In genomic region chr4:15658136-15658535, GRCh38 we compare ENCODE assay signal across 14 cellular contexts. TPM values are rescaled to one million over a fixed set of nuclear protein-coding genes. Genes with fewer than 3 reads are reported as not detected.
DNase-seq lines count a peak whose midpoint lies in the region; ATAC-seq and TF ChIP-seq lines count a peak whose summit lies in the region.
"Had no signal": no experiment of that assay in that cellular context is flagged by ENCODE, and none has a peak within 500 bp of the region (broad histone marks: within the 10 kb centered on the region; RNA-seq: fewer than 3 reads in every experiment).

No MANE protein-coding gene starts in this region.

- H3K9ac ChIP-seq in subcutaneous abdominal adipose tissue (ENCODE audit: low read length in 5 of 5): no peak overlapping the region
- H3K9ac ChIP-seq: BLaER1 had no signal

- H3K4me3 Mint-ChIP-seq in stimulated activated memory B cell treated with anti-CD40 and anti-IgM and Interleukin-4, amounts not matched to agents 10 μg/mL and 1 μg/mL and 100 μg/mL, for 72 hours: no peak overlapping the region

- H3K27ac ChIP-seq in subcutaneous abdominal adipose tissue (ENCODE audit: low read depth, low read length): peak overlapping the region; percentile 99
- H3K27ac ChIP-seq: BLaER1, SK-N-MC had no signal

- H3K9me3 Mint-ChIP-seq in stimulated activated memory B cell treated with anti-CD40 and anti-IgM and Interleukin-4, amounts not matched to agents 10 μg/mL and 1 μg/mL and 100 μg/mL, for 72 hours: no peaks in the 10 kb centered on the region

- ATAC-seq in HG03521 (IDR thresholded peaks at IDR 0.05; ENCODE audit: unreplicated experiment): no peak
- ATAC-seq in stimulated activated memory B cell treated with anti-CD40 and anti-IgM and Interleukin-4, amounts not matched to agents 10 μg/mL and 1 μg/mL and 100 μg/mL, for 72 hours: no peak

- H3K27ac Mint-ChIP-seq in stimulated activated memory B cell treated with anti-CD40 and anti-IgM and Interleukin-4, amounts not matched to agents 10 μg/mL and 1 μg/mL and 100 μg/mL, for 72 hours: no peak overlapping the region

- POLR2A ChIA-PET in HEK293T (lab: Yijun Ruan, JAX): no interaction called here

- peaks cover 23% of the 10 kb centered on the region for H3K4me1 Mint-ChIP-seq in stimulated activated memory B cell treated with anti-CD40 and anti-IgM and Interleukin-4, amounts not matched to agents 10 μg/mL and 1 μg/mL and 100 μg/mL, for 72 hours

- in situ Hi-C loops in SK-MEL-5 (cut with HindIII; ENCODE audit: low pct_unique_long_range_greater_than_20kb, low sequenced_read_pairs): no loop called here

- no peaks in the 10 kb centered on the region for H3K36me3 ChIP-seq in subcutaneous abdominal adipose tissue (ENCODE audit: control insufficient read depth in 5 of 5, insufficient read depth in 5 of 5, low read length in 5 of 5)

- DNase-seq in HEK293T (ENCODE audit: extremely low spot score): no peak
- peak; percentile 29 for DNase-seq in SK-MEL-5 (ENCODE audit: low read depth, low spot score)
- peak; percentile 50 for DNase-seq in iris pigment epithelial cell (ENCODE audit: low read depth)
- DNase-seq in islet precursor cell: no peak
- DNase-seq: EL, NCI-H1436 treated with DMSO at 0.1 percent for 48 hours, NCI-H345, NCI-H69, PC-9 had no signal

- peaks cover 5 to 50% (median 34%) of the 10 kb centered on the region in 5 donors for H3K4me1 ChIP-seq in subcutaneous abdominal adipose tissue (ENCODE audit: control insufficient read depth in 5 of 5, insufficient read depth in 5 of 5, low read length in 5 of 5)

- H3K4me3 ChIP-seq in subcutaneous abdominal adipose tissue (ENCODE audit: low read depth in 1 of 5, low read length in 5 of 5): no peak overlapping the region
- H3K4me3 ChIP-seq: BLaER1, PC-9, SK-N-MC had no signal

- CTCF ChIA-PET in HEK293T (lab: Yijun Ruan, JAX): no interaction called here

- H3K27me3 Mint-ChIP-seq in stimulated activated memory B cell treated with anti-CD40 and anti-IgM and Interleukin-4, amounts not matched to agents 10 μg/mL and 1 μg/mL and 100 μg/mL, for 72 hours: no peaks in the 10 kb centered on the region

- no peaks in the 10 kb centered on the region for H3K9me3 ChIP-seq in subcutaneous abdominal adipose tissue (ENCODE audit: control insufficient read depth in 5 of 5, low read length in 5 of 5)
- H3K9me3 ChIP-seq: BLaER1 had no signal

- H3K27me3 ChIP-seq in subcutaneous abdominal adipose tissue (ENCODE audit: control insufficient read depth in 5 of 5, insufficient read depth in 4 of 5, low read length in 5 of 5): no peaks in the 10 kb centered on the region
- H3K27me3 ChIP-seq: BLaER1 had no signal

- no peaks in the 10 kb centered on the region for H3K36me3 Mint-ChIP-seq in stimulated activated memory B cell treated with anti-CD40 and anti-IgM and Interleukin-4, amounts not matched to agents 10 μg/mL and 1 μg/mL and 100 μg/mL, for 72 hours

TF ChIP-seq in HEK293T, 16 proteins besides CTCF, POLR2A, EP300 and RAD21:
- TF ChIP-seq PKNOX1 (IDR thresholded peaks at IDR 0.05) (peak; percentile 21; the same call in 1 of the 2 replicates), SP1 (IDR thresholded peaks at IDR 0.05) (no peak)

RNA-seq across cellular contexts. Expression of gene FBXL5, which starts 3.0 kb away (rescaled TPM):
- total RNA-seq in SK-MEL-5 (2014; rRNA removed; shearing (Covaris generic)): 44.9 and 48.4 TPM in 2 replicates
- polyA plus RNA-seq in SK-MEL-5 (2015; cell fraction: cytosol; rRNA removed): 18.9 and 28.8 TPM in 2 replicates
- polyA plus RNA-seq in SK-MEL-5 (2015; cell fraction: nucleus; rRNA removed): 42.6 and 46.0 TPM in 2 replicates

RNA-seq across cellular contexts. Expression of gene FAM200B, which starts 23.5 kb away (rescaled TPM):
- 37.4 and 44.9 TPM in 2 replicates for total RNA-seq in SK-MEL-5 (2014; rRNA removed; shearing (Covaris generic))
- polyA plus RNA-seq in SK-MEL-5 (2015; cell fraction: cytosol; rRNA removed): 14.8 and 29.9 TPM in 2 replicates
- 70.0 and 70.7 TPM in 2 replicates for polyA plus RNA-seq in SK-MEL-5 (2015; cell fraction: nucleus; rRNA removed)

RNA-seq across cellular contexts. Expression of gene BST1, which starts 44.7 kb away (rescaled TPM):
- 0.08 TPM in 1 of 2 replicates, not detected in the other for total RNA-seq in SK-MEL-5 (2014; rRNA removed; shearing (Covaris generic))
- 0.19 TPM in 1 of 2 replicates, not detected in the other for polyA plus RNA-seq in SK-MEL-5 (2015; cell fraction: cytosol; rRNA removed)
- not detected in 2 replicates for polyA plus RNA-seq in SK-MEL-5 (2015; cell fraction: nucleus; rRNA removed)

Comparison
In these comparisons a context has a peak if more than half of its experiments do, and no peak if none do; other contexts are left out.
1. DNase-seq: peak in SK-MEL-5 (single experiment) and iris pigment epithelial cell (single experiment); none in HEK293T (single experiment) and islet precursor cell (single experiment).